ENCODE assay signal across 1 cellular context in the genomic region with DNA sequence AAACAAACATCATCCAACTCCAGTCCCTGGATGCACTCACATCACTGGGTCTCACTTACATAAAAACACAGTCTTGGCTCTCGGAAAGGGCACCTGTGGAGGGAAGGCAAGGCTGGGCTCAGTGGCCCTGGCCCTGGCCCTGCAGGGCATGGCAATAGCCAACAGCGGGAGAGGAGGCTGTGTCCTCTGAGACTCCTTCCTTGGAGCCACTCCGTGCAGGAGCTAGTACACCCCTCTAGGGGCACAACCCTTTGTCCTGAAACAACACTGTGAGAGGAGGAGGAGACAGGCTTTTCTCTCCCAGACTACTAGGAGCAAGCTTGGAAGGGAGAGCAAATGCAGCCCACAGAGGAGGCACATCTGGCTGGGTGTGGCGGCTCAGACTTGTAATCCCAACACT.
A peak's percentile ranks its signal among the peaks of the same experiment; 100 is the strongest.
TF ChIP-seq lines count a peak whose summit lies in the region.

No MANE protein-coding gene starts in this region.

TF ChIP-seq in HepG2, 621 proteins besides CTCF, POLR2A, EP300 and RAD21:
- TF ChIP-seq ZNF7 (CRISPR knock-in tag; IDR thresholded peaks at IDR 0.05) (no peak), ZNF430 (CRISPR knock-in tag; IDR thresholded peaks at IDR 0.05) (no peak), CEBPB (IDR thresholded peaks at IDR 0.05; ENCODE audit: borderline replicate concordance, low read depth, low read length) (no peak), SATB2 (CRISPR knock-in tag; IDR thresholded peaks at IDR 0.05) (no peak), ZNF253 (CRISPR knock-in tag; IDR thresholded peaks at IDR 0.05; ENCODE audit: borderline replicate concordance) (no peak), ONECUT2 (CRISPR knock-in tag; IDR thresholded peaks at IDR 0.05) (no peak)
- TF ChIP-seq, protein P1, sequence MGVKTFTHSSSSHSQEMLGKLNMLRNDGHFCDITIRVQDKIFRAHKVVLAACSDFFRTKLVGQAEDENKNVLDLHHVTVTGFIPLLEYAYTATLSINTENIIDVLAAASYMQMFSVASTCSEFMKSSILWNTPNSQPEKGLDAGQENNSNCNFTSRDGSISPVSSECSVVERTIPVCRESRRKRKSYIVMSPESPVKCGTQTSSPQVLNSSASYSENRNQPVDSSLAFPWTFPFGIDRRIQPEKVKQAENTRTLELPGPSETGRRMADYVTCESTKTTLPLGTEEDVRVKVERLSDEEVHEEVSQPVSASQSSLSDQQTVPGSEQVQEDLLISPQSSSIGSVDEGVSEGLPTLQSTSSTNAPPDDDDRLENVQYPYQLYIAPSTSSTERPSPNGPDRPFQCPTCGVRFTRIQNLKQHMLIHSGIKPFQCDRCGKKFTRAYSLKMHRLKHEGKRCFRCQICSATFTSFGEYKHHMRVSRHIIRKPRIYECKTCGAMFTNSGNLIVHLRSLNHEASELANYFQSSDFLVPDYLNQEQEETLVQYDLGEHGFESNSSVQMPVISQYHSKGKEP (CRISPR knock-in tag; IDR thresholded peaks at IDR 0.05), result no peak
- TF ChIP-seq, protein P2, sequence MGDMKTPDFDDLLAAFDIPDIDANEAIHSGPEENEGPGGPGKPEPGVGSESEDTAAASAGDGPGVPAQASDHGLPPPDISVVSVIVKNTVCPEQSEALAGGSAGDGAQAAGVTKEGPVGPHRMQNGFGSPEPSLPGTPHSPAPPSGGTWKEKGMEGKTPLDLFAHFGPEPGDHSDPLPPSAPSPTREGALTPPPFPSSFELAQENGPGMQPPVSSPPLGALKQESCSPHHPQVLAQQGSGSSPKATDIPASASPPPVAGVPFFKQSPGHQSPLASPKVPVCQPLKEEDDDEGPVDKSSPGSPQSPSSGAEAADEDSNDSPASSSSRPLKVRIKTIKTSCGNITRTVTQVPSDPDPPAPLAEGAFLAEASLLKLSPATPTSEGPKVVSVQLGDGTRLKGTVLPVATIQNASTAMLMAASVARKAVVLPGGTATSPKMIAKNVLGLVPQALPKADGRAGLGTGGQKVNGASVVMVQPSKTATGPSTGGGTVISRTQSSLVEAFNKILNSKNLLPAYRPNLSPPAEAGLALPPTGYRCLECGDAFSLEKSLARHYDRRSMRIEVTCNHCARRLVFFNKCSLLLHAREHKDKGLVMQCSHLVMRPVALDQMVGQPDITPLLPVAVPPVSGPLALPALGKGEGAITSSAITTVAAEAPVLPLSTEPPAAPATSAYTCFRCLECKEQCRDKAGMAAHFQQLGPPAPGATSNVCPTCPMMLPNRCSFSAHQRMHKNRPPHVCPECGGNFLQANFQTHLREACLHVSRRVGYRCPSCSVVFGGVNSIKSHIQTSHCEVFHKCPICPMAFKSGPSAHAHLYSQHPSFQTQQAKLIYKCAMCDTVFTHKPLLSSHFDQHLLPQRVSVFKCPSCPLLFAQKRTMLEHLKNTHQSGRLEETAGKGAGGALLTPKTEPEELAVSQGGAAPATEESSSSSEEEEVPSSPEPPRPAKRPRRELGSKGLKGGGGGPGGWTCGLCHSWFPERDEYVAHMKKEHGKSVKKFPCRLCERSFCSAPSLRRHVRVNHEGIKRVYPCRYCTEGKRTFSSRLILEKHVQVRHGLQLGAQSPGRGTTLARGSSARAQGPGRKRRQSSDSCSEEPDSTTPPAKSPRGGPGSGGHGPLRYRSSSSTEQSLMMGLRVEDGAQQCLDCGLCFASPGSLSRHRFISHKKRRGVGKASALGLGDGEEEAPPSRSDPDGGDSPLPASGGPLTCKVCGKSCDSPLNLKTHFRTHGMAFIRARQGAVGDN (CRISPR knock-in tag; IDR thresholded peaks at IDR 0.05), result peak; percentile 43; the same call in 1 of the 2 replicates
